8 cellular contexts compared by ENCODE assay signal in the genomic region with DNA sequence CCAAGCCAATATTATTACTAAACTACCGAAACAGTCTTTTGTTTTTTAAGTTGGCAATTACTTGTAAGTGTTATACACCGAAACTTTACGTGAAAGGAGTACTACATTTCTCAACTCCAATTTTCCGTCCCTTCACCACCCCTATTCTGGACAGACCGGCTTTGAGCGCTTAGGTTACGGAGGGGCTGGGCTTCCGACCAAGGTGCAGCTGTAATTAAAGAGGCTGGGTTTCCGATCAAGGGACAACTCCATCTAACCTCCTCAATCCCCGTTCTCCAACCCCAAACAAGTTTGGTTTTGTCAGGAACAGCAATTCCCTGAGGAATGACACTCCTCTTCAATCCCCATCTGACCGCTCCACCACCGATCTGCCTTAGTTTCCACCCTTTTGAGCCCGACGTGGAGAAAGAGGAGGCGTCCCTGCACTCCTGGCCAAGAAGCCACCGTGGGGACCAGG. TPM values are rescaled to one million over a fixed set of nuclear protein-coding genes. Genes with fewer than 3 reads are reported as not detected.
DNase-seq lines count a peak whose midpoint lies in the region; ATAC-seq, FAIRE-seq and TF ChIP-seq lines count a peak whose summit lies in the region.

No MANE protein-coding gene starts in this region.

- no peak overlapping the region for H3K4ac ChIP-seq in H1 (replicated peaks; ENCODE audit: insufficient read length, low read depth, low read length)

- H4K5ac ChIP-seq in H1 (ENCODE audit: insufficient read length, low read depth, low read length), result no peak overlapping the region

- no peak overlapping the region for H2BK20ac ChIP-seq in H1 (ENCODE audit: low read length)

- H3K27ac ChIP-seq in CD4-positive, CD25-positive, alpha-beta regulatory T cell (ENCODE audit: insufficient read depth, low read length, poor library complexity, severe bottlenecking), result peak overlapping the region; percentile 82
- H3K27ac ChIP-seq in H1 (ENCODE audit: low read depth, low read length), result peak overlapping the region; percentile 75
- peak overlapping the region; percentile 88 for H3K27ac ChIP-seq in muscle layer of duodenum (ENCODE audit: low read length)
- peak overlapping the region; percentile 96 to 98 (median 96) for H3K27ac ChIP-seq in transverse colon

- no peaks in the 10 kb centered on the region for H3K9me3 ChIP-seq in CD4-positive, CD25-positive, alpha-beta regulatory T cell (ENCODE audit: control insufficient read depth in 2 of 2, low read length in 2 of 2)
- H3K9me3 ChIP-seq in H1 (ENCODE audit: insufficient read depth in 2 of 2, low read depth in 1 of 2, low read length in 1 of 2) (no peaks in the 10 kb centered on the region), muscle layer of duodenum (ENCODE audit: control insufficient read depth in 1 of 2, low read length in 2 of 2) (no peaks in the 10 kb centered on the region), transverse colon (no peaks in the 10 kb centered on the region)

- peak overlapping the region; percentile 57 for H2BK5ac ChIP-seq in H1 (ENCODE audit: low read depth, low read length)

- H3K4me3 Mint-ChIP-seq in CD4-positive, CD25-positive, alpha-beta regulatory T cell, result peak overlapping the region; percentile 97 to 99 (median 98)
- peak overlapping the region; percentile 94 to 97 (median 96) for H3K4me3 Mint-ChIP-seq in T-cell

- ATAC-seq in CD4-positive, CD25-positive, alpha-beta regulatory T cell (ENCODE audit: low read depth in 2 of 2), result no peak
- peak; percentile 20 for ATAC-seq in HG02943 (IDR thresholded peaks at IDR 0.05; ENCODE audit: low read depth, unreplicated experiment)
- ATAC-seq in T-cell (replicated peaks in 1 of 4), result peak in 2 of 4 experiments; percentile 1 to 3
- no peak for ATAC-seq in GM21423 (IDR thresholded peaks at IDR 0.05; ENCODE audit: unreplicated experiment)
- ATAC-seq in HG03571 (IDR thresholded peaks at IDR 0.05; ENCODE audit: unreplicated experiment), result no peak

- peak overlapping the region; percentile 1 for H3K56ac ChIP-seq in H1 (replicated peaks; ENCODE audit: insufficient read length, low read depth, low read length)

- no peak overlapping the region for H4K91ac ChIP-seq in H1 (replicated peaks; ENCODE audit: insufficient read length, low read length)

- no peak for TF ChIP-seq RAD21 in H1 (IDR thresholded peaks at IDR 0.05 in 1 of 2, conservative IDR thresholded peaks at IDR 0.05 in 1 of 2; ENCODE audit: low read depth in 2 of 2, low read length in 2 of 2)

- peak overlapping the region; percentile 50; the same call in 1 of the 2 replicates for H2BK12ac ChIP-seq in H1 (ENCODE audit: low read depth, low read length)

- H2AK5ac ChIP-seq in H1 (ENCODE audit: low read depth, low read length), result no peak overlapping the region

- peaks cover 22 to 57% (median 43%) of the 10 kb centered on the region in 4 donors for H3K4me1 Mint-ChIP-seq in CD4-positive, CD25-positive, alpha-beta regulatory T cell
- H3K4me1 Mint-ChIP-seq in T-cell, result peaks cover 41 to 64% (median 53%) of the 10 kb centered on the region in 3 donors

- H4K20me1 ChIP-seq in H1 (replicated peaks in 1 of 2; ENCODE audit: control insufficient read depth in 1 of 2, insufficient read depth in 2 of 2, low read length in 2 of 2), result no peaks in the 10 kb centered on the region

- 5% methylated on average over 16 of the region's 16 CpGs; no CpG with 5 or more reads in 1 of the 2 experiments for WGBS in H1 (ENCODE audit: extremely low coverage in 1 of 2, insufficient coverage in 1 of 2, insufficient read length in 1 of 2, insufficient replicate concordance in 2 of 2, low coverage in 1 of 2, low lambda C conversion rate in 2 of 2, missing lambda C conversion rate in 1 of 2), 2 experiments
- WGBS in transverse colon (ENCODE audit: low coverage in 1 of 2), 2 donors, result 0 to 1% methylated on average over 4 to 16 of the region's 16 CpGs

- H2BK15ac ChIP-seq in H1 (ENCODE audit: low read length), result no peak overlapping the region

- no peak overlapping the region for H3K18ac ChIP-seq in H1 (ENCODE audit: extremely low read depth, low read length)

- no peak overlapping the region for H2BK120ac ChIP-seq in H1 (replicated peaks; ENCODE audit: low read depth, low read length)

- CTCF ChIA-PET in T-cell (lab: Charles Lee) (no interaction called here), H1 (lab: Charles Lee; ENCODE audit: partially characterized antibody) (no interaction called here)

- no peak overlapping the region for H3K23ac ChIP-seq in H1 (ENCODE audit: insufficient read length)

- H3K36me3 Mint-ChIP-seq in CD4-positive, CD25-positive, alpha-beta regulatory T cell, result peaks cover 11% of the 10 kb centered on the region
- H3K36me3 Mint-ChIP-seq in T-cell, result peaks cover 17% of the 10 kb centered on the region

- POLR2A ChIA-PET in T-cell (lab: Charles Lee), result no interaction called here
- POLR2A ChIA-PET in H1 (lab: Charles Lee; ENCODE audit: partially characterized antibody), result interaction anchor here (0.8 to 1.5 kb wide), 3 partner anchors 14 to 56 kb away, joined by 3 read pairs; no protein-coding TSS in a partner anchor

- H3K9me3 Mint-ChIP-seq in CD4-positive, CD25-positive, alpha-beta regulatory T cell, result no peaks in the 10 kb centered on the region
- no peaks in the 10 kb centered on the region for H3K9me3 Mint-ChIP-seq in T-cell

- peaks cover 12% of the 10 kb centered on the region for H3K27me3 Mint-ChIP-seq in CD4-positive, CD25-positive, alpha-beta regulatory T cell
- H3K27me3 Mint-ChIP-seq in T-cell, result no peaks in the 10 kb centered on the region

- intact Hi-C loops in transverse colon (cut with DNase I; ENCODE audit: low total_unique reads), result no loop called here

- no peak overlapping the region for H3K14ac ChIP-seq in H1 (ENCODE audit: insufficient read length)

- H3K23me2 ChIP-seq in H1 (ENCODE audit: low read depth, low read length), result no peaks in the 10 kb centered on the region

- H3K36me3 ChIP-seq in CD4-positive, CD25-positive, alpha-beta regulatory T cell (ENCODE audit: control insufficient read depth, insufficient read depth, low read length), result no peaks in the 10 kb centered on the region
- H3K36me3 ChIP-seq in H1 (ENCODE audit: control insufficient read depth in 2 of 4, insufficient read depth in 4 of 4, low read length in 3 of 4) (peaks cover 0 to 11% (median 3%) of the 10 kb centered on the region in 4 experiments; a peak in 3 of 8 replicates), muscle layer of duodenum (ENCODE audit: control insufficient read depth in 1 of 2, insufficient read depth in 2 of 2, low read length in 2 of 2) (peaks cover 0 to 5% of the 10 kb centered on the region in 2 donors), transverse colon (peaks cover 0 to 9% (median 0%) of the 10 kb centered on the region in 4 donors)

- H2AFZ ChIP-seq in H1 (ENCODE audit: low read length), result peak overlapping the region; percentile 54

- no peaks in the 10 kb centered on the region for H3K79me1 ChIP-seq in H1 (ENCODE audit: low read depth, low read length)

- in situ Hi-C loops in transverse colon (cut with MboI; ENCODE audit: low pct_ligation_motif_present in 1 of 4, low pct_unique_long_range_greater_than_20kb in 1 of 4, low sequenced_read_pairs in 3 of 4), result no loop called here

- H3K4me1 ChIP-seq in CD4-positive, CD25-positive, alpha-beta regulatory T cell (ENCODE audit: control insufficient read depth, insufficient read depth, low read length, poor library complexity, severe bottlenecking), result peaks cover 49% of the 10 kb centered on the region
- H3K4me1 ChIP-seq in H1 (replicated peaks in 1 of 4; ENCODE audit: control insufficient read depth in 3 of 4, insufficient read depth in 4 of 4, low read length in 3 of 4) (peaks cover 0 to 3% (median 1%) of the 10 kb centered on the region in 4 experiments; a peak in 2 of 7 replicates), muscle layer of duodenum (ENCODE audit: control insufficient read depth in 1 of 2, insufficient read depth in 2 of 2, low read length in 2 of 2) (peaks cover 8 to 41% of the 10 kb centered on the region in 2 donors), transverse colon (peaks cover 26 to 54% (median 38%) of the 10 kb centered on the region in 4 donors)

- peak in 2 of 3 donors; percentile 24 to 53 for DNase-seq in CD4-positive, CD25-positive, alpha-beta regulatory T cell
- DNase-seq in T-cell, result peak in 9 of 34 experiments; percentile 1 to 15 (median 9)
- peak in 1 of 2 experiments; percentile 1 for DNase-seq in H1 (ENCODE audit: low read depth in 1 of 2, low spot score in 2 of 2)
- DNase-seq in transverse colon, result peak; percentile 68

- peaks cover 0 to 44% of the 10 kb centered on the region in 2 experiments; a peak in 2 of 4 replicates for H3K79me2 ChIP-seq in H1 (ENCODE audit: control insufficient read depth in 1 of 2, insufficient read depth in 2 of 2, low read length in 2 of 2)

- H3K4me2 ChIP-seq in H1 (ENCODE audit: insufficient read depth in 1 of 2, low read depth in 2 of 2, low read length in 2 of 2), result peak overlapping the region; percentile 62 to 76

- H3K4me3 ChIP-seq in CD4-positive, CD25-positive, alpha-beta regulatory T cell (ENCODE audit: low read depth, low read length), result peak overlapping the region; percentile 99
- H3K4me3 ChIP-seq in H1 (ENCODE audit: extremely low read depth in 1 of 4, insufficient read depth in 2 of 4, low read depth in 3 of 4, low read length in 4 of 4) (peak overlapping the region; percentile 95 to 99 (median 98)), muscle layer of duodenum (ENCODE audit: low read depth in 1 of 2, low read length in 2 of 2) (peak overlapping the region; percentile 68 to 78), transverse colon (peak overlapping the region; percentile 76 to 95 (median 94))

- peak overlapping the region; percentile 58; the same call in 1 of the 2 replicates for H4K8ac ChIP-seq in H1 (ENCODE audit: extremely low read depth, insufficient read depth, low read length)

- H3K27me3 ChIP-seq in CD4-positive, CD25-positive, alpha-beta regulatory T cell (ENCODE audit: control insufficient read depth, insufficient read depth, low read length), result no peaks in the 10 kb centered on the region
- H3K27me3 ChIP-seq in H1 (replicated peaks in 1 of 4; ENCODE audit: control insufficient read depth in 3 of 4, extremely low read depth in 1 of 4, insufficient read depth in 3 of 4, low read length in 3 of 4) (peaks cover 0 to 3% (median 0%) of the 10 kb centered on the region in 4 experiments; a peak in 1 of 7 replicates), muscle layer of duodenum (ENCODE audit: low read depth, low read length) (no peaks in the 10 kb centered on the region), transverse colon (no peaks in the 10 kb centered on the region)

- H3K9ac ChIP-seq in H1 (replicated peaks in 1 of 4; ENCODE audit: extremely low read depth in 1 of 4, low read depth in 3 of 4, low read length in 3 of 4), result peak overlapping the region; percentile 37 to 85 (median 66)

- no peak for TF ChIP-seq POLR2A in H1 (IDR thresholded peaks at IDR 0.05; ENCODE audit: control extremely low read depth in 1 of 2, low read depth in 2 of 2, low read length in 2 of 2)
- TF ChIP-seq POLR2A in transverse colon (IDR thresholded peaks at IDR 0.05), result no peak

- TF ChIP-seq EP300 in H1 (IDR thresholded peaks at IDR 0.05; ENCODE audit: borderline replicate concordance in 1 of 2, low read depth in 2 of 2, low read length in 2 of 2) (no peak), transverse colon (IDR thresholded peaks at IDR 0.05; ENCODE audit: low read depth) (no peak)

- peak overlapping the region; percentile 87 to 97 (median 97) for H3K27ac Mint-ChIP-seq in CD4-positive, CD25-positive, alpha-beta regulatory T cell
- peak overlapping the region; percentile 91 to 94 for H3K27ac Mint-ChIP-seq in T-cell

- no peak for FAIRE-seq in H1 (lab: Jason Lieb, UNC)

- TF ChIP-seq CTCF in H1 (IDR thresholded peaks at IDR 0.05; ENCODE audit: control extremely low read depth in 1 of 3, insufficient read depth in 1 of 3, low read depth in 1 of 3, low read length in 3 of 3) (no peak), transverse colon (IDR thresholded peaks at IDR 0.05) (no peak)

RNA-seq across cellular contexts. Expression of gene TUT7, which starts 0.6 kb away (rescaled TPM):
- 75.4 TPM for total RNA-seq in CD4-positive, CD25-positive, alpha-beta regulatory T cell
- polyA plus RNA-seq in CD4-positive, CD25-positive, alpha-beta regulatory T cell, result 10 to 100 TPM; 17.3 to 26.8 (median 21.4) TPM
- total RNA-seq in T-cell, result 10 to 100 TPM; 45.4 to 50.4 (median 48.6) TPM
- 19.3 and 21.5 TPM in 2 replicates for total RNA-seq in H1 (2021; fragmentation: NEBNext Ultra II Directional; extraction: Animal tissue kit (Norgen Biotek cat#: 25700))
- polyA plus RNA-seq in H1 (2011; rRNA removed), result 2.9 and 4.8 TPM in 2 replicates
- 7.8 TPM for polyA plus RNA-seq in H1 (2011; cell fraction: cytosol; rRNA removed)
- polyA plus RNA-seq in H1 (2011; cell fraction: nucleus; rRNA removed), result 5.1 TPM
- polyA plus RNA-seq in H1 (2012, experiment 1 of 2), result 8.0 to 24.8 TPM (median 11.8 TPM) in 4 replicates
- polyA plus RNA-seq in H1 (2012, experiment 2 of 2), result 0.56 TPM
- polyA plus RNA-seq in H1 (2013, experiment 1 of 2), result 13.8 TPM
- 13.6 TPM for polyA plus RNA-seq in H1 (2013, experiment 2 of 2)
- polyA minus RNA-seq in H1 (2011; rRNA and poly(A)+ RNA removed), result 15.1 and 34.6 TPM in 2 replicates
- 14.1 TPM for polyA minus RNA-seq in H1 (2011; cell fraction: cytosol; rRNA and poly(A)+ RNA removed)
- polyA minus RNA-seq in H1 (2011; cell fraction: nucleus; rRNA and poly(A)+ RNA removed), result 48.5 TPM
- total RNA-seq in transverse colon, result 10 to 100 TPM; 29.5 to 72.9 (median 43.0) TPM
